ENCODE assay signal across 1 cellular context in the genomic region with DNA sequence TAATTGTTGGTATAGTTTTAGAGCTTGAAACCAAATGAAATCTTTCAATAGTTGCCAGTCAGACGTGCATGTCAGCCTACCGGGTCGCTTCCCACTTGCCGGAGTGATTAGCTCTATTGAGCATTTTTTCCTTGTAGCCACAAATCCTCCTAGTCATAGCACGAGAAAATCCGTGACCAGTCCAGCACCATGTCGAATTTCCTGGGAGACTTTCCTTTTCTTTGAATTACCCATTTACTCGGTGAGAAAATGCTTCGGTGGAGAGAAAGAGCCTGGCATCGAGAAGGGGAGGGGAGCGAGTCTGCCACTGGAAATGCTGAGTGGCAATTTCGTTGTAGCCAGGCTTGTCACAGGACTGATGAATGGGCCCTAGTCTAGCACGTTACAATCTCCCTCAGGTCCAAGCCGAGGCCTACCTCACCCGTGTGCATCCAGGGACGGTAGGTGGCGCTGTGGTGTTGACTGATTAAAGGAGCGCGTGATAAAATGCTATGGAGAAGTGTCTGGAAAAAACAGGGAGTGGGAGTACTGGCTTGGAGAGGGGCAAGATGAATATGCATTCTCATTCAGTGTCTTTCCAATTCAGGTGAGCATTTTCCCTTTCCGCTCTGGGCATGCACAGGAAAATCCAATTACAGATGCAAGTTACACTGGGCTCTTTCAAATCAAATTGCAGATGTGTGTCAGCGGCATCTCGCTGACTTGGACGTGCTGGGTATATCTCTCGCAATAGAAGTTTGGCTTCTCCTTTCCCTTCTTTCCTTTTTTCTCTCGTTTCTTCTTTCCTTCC.
TF ChIP-seq lines count a peak whose summit lies in the region.

No MANE protein-coding gene starts in this region.

TF ChIP-seq in K562, 482 proteins besides CTCF, POLR2A, EP300 and RAD21 (continued from another document and continues in another):
- TF ChIP-seq, protein P1, sequence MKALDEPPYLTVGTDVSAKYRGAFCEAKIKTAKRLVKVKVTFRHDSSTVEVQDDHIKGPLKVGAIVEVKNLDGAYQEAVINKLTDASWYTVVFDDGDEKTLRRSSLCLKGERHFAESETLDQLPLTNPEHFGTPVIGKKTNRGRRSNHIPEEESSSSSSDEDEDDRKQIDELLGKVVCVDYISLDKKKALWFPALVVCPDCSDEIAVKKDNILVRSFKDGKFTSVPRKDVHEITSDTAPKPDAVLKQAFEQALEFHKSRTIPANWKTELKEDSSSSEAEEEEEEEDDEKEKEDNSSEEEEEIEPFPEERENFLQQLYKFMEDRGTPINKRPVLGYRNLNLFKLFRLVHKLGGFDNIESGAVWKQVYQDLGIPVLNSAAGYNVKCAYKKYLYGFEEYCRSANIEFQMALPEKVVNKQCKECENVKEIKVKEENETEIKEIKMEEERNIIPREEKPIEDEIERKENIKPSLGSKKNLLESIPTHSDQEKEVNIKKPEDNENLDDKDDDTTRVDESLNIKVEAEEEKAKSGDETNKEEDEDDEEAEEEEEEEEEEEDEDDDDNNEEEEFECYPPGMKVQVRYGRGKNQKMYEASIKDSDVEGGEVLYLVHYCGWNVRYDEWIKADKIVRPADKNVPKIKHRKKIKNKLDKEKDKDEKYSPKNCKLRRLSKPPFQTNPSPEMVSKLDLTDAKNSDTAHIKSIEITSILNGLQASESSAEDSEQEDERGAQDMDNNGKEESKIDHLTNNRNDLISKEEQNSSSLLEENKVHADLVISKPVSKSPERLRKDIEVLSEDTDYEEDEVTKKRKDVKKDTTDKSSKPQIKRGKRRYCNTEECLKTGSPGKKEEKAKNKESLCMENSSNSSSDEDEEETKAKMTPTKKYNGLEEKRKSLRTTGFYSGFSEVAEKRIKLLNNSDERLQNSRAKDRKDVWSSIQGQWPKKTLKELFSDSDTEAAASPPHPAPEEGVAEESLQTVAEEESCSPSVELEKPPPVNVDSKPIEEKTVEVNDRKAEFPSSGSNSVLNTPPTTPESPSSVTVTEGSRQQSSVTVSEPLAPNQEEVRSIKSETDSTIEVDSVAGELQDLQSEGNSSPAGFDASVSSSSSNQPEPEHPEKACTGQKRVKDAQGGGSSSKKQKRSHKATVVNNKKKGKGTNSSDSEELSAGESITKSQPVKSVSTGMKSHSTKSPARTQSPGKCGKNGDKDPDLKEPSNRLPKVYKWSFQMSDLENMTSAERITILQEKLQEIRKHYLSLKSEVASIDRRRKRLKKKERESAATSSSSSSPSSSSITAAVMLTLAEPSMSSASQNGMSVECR (CRISPR knock-in tag; IDR thresholded peaks at IDR 0.05), result no peak
- TF ChIP-seq CC2D1A (IDR thresholded peaks at IDR 0.05), result peak; percentile 94
- TF ChIP-seq, protein P2, sequence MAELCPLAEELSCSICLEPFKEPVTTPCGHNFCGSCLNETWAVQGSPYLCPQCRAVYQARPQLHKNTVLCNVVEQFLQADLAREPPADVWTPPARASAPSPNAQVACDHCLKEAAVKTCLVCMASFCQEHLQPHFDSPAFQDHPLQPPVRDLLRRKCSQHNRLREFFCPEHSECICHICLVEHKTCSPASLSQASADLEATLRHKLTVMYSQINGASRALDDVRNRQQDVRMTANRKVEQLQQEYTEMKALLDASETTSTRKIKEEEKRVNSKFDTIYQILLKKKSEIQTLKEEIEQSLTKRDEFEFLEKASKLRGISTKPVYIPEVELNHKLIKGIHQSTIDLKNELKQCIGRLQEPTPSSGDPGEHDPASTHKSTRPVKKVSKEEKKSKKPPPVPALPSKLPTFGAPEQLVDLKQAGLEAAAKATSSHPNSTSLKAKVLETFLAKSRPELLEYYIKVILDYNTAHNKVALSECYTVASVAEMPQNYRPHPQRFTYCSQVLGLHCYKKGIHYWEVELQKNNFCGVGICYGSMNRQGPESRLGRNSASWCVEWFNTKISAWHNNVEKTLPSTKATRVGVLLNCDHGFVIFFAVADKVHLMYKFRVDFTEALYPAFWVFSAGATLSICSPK (IDR thresholded peaks at IDR 0.05; ENCODE audit: borderline replicate concordance), result no peak
- no peak for TF ChIP-seq ZNF133 (CRISPR knock-in tag; IDR thresholded peaks at IDR 0.05)
- TF ChIP-seq MAFG (tag; conservative IDR thresholded peaks at IDR 0.05), result peak; percentile 92
- peak; percentile 96 for TF ChIP-seq ZNF316 (IDR thresholded peaks at IDR 0.05)
- TF ChIP-seq TRIM24 (IDR thresholded peaks at IDR 0.05), result peak; percentile 49 to 58; a peak in 2 of 4 replicates
- peak; percentile 79 for TF ChIP-seq SOX6 (IDR thresholded peaks at IDR 0.05)
- TF ChIP-seq NCOA2 (IDR thresholded peaks at IDR 0.05; ENCODE audit: partially characterized antibody in 2 of 2), result no peak
- 0 out of 2 replicates have a peak, but pooled peaks have one; percentile 29 for TF ChIP-seq ZNF384 (IDR thresholded peaks at IDR 0.05; ENCODE audit: low read depth, low read length)
- TF ChIP-seq CTBP1 (IDR thresholded peaks at IDR 0.05; ENCODE audit: borderline replicate concordance), result peak; percentile 83
- 0 out of 2 replicates have a peak, but pooled peaks have one; percentile 34 for TF ChIP-seq NFRKB (IDR thresholded peaks at IDR 0.05; ENCODE audit: low read depth)
- TF ChIP-seq PHF8 (IDR thresholded peaks at IDR 0.05; ENCODE audit: borderline replicate concordance, low read length), result no peak
- TF ChIP-seq, protein P3, sequence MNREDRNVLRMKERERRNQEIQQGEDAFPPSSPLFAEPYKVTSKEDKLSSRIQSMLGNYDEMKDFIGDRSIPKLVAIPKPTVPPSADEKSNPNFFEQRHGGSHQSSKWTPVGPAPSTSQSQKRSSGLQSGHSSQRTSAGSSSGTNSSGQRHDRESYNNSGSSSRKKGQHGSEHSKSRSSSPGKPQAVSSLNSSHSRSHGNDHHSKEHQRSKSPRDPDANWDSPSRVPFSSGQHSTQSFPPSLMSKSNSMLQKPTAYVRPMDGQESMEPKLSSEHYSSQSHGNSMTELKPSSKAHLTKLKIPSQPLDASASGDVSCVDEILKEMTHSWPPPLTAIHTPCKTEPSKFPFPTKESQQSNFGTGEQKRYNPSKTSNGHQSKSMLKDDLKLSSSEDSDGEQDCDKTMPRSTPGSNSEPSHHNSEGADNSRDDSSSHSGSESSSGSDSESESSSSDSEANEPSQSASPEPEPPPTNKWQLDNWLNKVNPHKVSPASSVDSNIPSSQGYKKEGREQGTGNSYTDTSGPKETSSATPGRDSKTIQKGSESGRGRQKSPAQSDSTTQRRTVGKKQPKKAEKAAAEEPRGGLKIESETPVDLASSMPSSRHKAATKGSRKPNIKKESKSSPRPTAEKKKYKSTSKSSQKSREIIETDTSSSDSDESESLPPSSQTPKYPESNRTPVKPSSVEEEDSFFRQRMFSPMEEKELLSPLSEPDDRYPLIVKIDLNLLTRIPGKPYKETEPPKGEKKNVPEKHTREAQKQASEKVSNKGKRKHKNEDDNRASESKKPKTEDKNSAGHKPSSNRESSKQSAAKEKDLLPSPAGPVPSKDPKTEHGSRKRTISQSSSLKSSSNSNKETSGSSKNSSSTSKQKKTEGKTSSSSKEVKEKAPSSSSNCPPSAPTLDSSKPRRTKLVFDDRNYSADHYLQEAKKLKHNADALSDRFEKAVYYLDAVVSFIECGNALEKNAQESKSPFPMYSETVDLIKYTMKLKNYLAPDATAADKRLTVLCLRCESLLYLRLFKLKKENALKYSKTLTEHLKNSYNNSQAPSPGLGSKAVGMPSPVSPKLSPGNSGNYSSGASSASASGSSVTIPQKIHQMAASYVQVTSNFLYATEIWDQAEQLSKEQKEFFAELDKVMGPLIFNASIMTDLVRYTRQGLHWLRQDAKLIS (CRISPR knock-in tag; IDR thresholded peaks at IDR 0.05), result peak; percentile 51; the same call in 1 of the 2 replicates
- TF ChIP-seq ZBTB17 (CRISPR knock-in tag; IDR thresholded peaks at IDR 0.05), result no peak
- no peak for TF ChIP-seq CEBPG (CRISPR knock-in tag; IDR thresholded peaks at IDR 0.05)
- TF ChIP-seq CEBPG (tag; conservative IDR thresholded peaks at IDR 0.05 in 1 of 2, IDR thresholded peaks at IDR 0.05 in 1 of 2), result peak in 1 of 2 experiments; percentile 9; a peak in 1 of 4 replicates
- TF ChIP-seq, protein P4, sequence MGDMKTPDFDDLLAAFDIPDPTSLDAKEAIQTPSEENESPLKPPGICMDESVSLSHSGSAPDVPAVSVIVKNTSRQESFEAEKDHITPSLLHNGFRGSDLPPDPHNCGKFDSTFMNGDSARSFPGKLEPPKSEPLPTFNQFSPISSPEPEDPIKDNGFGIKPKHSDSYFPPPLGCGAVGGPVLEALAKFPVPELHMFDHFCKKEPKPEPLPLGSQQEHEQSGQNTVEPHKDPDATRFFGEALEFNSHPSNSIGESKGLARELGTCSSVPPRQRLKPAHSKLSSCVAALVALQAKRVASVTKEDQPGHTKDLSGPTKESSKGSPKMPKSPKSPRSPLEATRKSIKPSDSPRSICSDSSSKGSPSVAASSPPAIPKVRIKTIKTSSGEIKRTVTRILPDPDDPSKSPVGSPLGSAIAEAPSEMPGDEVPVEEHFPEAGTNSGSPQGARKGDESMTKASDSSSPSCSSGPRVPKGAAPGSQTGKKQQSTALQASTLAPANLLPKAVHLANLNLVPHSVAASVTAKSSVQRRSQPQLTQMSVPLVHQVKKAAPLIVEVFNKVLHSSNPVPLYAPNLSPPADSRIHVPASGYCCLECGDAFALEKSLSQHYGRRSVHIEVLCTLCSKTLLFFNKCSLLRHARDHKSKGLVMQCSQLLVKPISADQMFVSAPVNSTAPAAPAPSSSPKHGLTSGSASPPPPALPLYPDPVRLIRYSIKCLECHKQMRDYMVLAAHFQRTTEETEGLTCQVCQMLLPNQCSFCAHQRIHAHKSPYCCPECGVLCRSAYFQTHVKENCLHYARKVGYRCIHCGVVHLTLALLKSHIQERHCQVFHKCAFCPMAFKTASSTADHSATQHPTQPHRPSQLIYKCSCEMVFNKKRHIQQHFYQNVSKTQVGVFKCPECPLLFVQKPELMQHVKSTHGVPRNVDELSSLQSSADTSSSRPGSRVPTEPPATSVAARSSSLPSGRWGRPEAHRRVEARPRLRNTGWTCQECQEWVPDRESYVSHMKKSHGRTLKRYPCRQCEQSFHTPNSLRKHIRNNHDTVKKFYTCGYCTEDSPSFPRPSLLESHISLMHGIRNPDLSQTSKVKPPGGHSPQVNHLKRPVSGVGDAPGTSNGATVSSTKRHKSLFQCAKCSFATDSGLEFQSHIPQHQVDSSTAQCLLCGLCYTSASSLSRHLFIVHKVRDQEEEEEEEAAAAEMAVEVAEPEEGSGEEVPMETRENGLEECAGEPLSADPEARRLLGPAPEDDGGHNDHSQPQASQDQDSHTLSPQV (IDR thresholded peaks at IDR 0.05), result 0 out of 2 replicates have a peak, but pooled peaks have one; percentile 50
- TF ChIP-seq FOXJ2 (tag; IDR thresholded peaks at IDR 0.05), result no peak
- TF ChIP-seq, protein P5, sequence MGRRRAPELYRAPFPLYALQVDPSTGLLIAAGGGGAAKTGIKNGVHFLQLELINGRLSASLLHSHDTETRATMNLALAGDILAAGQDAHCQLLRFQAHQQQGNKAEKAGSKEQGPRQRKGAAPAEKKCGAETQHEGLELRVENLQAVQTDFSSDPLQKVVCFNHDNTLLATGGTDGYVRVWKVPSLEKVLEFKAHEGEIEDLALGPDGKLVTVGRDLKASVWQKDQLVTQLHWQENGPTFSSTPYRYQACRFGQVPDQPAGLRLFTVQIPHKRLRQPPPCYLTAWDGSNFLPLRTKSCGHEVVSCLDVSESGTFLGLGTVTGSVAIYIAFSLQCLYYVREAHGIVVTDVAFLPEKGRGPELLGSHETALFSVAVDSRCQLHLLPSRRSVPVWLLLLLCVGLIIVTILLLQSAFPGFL (CRISPR knock-in tag; IDR thresholded peaks at IDR 0.05), result no peak
- no peak for TF ChIP-seq ZKSCAN8 (CRISPR knock-in tag; IDR thresholded peaks at IDR 0.05)
- peak; percentile 27; the same call in 1 of the 2 replicates for TF ChIP-seq TAL1 (IDR thresholded peaks at IDR 0.05)
- peak; percentile 53 for TF ChIP-seq SMARCE1 (IDR thresholded peaks at IDR 0.05)
- TF ChIP-seq, protein P6, sequence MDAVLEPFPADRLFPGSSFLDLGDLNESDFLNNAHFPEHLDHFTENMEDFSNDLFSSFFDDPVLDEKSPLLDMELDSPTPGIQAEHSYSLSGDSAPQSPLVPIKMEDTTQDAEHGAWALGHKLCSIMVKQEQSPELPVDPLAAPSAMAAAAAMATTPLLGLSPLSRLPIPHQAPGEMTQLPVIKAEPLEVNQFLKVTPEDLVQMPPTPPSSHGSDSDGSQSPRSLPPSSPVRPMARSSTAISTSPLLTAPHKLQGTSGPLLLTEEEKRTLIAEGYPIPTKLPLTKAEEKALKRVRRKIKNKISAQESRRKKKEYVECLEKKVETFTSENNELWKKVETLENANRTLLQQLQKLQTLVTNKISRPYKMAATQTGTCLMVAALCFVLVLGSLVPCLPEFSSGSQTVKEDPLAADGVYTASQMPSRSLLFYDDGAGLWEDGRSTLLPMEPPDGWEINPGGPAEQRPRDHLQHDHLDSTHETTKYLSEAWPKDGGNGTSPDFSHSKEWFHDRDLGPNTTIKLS (IDR thresholded peaks at IDR 0.05; ENCODE audit: borderline replicate concordance, low read depth), result peak; percentile 51; the same call in 1 of the 2 replicates
- TF ChIP-seq BCL6 (CRISPR knock-in tag; IDR thresholded peaks at IDR 0.05), result no peak
- TF ChIP-seq SMARCB1 (IDR thresholded peaks at IDR 0.05; ENCODE audit: insufficient read length, low read depth), result no peak
- TF ChIP-seq, protein P7, sequence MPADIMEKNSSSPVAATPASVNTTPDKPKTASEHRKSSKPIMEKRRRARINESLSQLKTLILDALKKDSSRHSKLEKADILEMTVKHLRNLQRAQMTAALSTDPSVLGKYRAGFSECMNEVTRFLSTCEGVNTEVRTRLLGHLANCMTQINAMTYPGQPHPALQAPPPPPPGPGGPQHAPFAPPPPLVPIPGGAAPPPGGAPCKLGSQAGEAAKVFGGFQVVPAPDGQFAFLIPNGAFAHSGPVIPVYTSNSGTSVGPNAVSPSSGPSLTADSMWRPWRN (IDR thresholded peaks at IDR 0.05; ENCODE audit: low read depth), result no peak
- no peak for TF ChIP-seq NCOA6 (IDR thresholded peaks at IDR 0.05)
- TF ChIP-seq MTA3 (IDR thresholded peaks at IDR 0.05; ENCODE audit: borderline replicate concordance), result peak; percentile 64; the same call in 1 of the 2 replicates
- TF ChIP-seq ZNF174 (CRISPR knock-in tag; IDR thresholded peaks at IDR 0.05), result no peak
- TF ChIP-seq DACH1 (IDR thresholded peaks at IDR 0.05; ENCODE audit: partially characterized antibody), result no peak
- TF ChIP-seq MYC (IDR thresholded peaks at IDR 0.05; ENCODE audit: low read depth, low read length), result peak; percentile 83
- no peak for TF ChIP-seq MYC (CRISPR knock-in tag; IDR thresholded peaks at IDR 0.05; ENCODE audit: borderline replicate concordance, low read depth)
- TF ChIP-seq, protein P8, sequence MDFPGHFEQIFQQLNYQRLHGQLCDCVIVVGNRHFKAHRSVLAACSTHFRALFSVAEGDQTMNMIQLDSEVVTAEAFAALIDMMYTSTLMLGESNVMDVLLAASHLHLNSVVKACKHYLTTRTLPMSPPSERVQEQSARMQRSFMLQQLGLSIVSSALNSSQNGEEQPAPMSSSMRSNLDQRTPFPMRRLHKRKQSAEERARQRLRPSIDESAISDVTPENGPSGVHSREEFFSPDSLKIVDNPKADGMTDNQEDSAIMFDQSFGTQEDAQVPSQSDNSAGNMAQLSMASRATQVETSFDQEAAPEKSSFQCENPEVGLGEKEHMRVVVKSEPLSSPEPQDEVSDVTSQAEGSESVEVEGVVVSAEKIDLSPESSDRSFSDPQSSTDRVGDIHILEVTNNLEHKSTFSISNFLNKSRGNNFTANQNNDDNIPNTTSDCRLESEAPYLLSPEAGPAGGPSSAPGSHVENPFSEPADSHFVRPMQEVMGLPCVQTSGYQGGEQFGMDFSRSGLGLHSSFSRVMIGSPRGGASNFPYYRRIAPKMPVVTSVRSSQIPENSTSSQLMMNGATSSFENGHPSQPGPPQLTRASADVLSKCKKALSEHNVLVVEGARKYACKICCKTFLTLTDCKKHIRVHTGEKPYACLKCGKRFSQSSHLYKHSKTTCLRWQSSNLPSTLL (IDR thresholded peaks at IDR 0.05), result no peak
- TF ChIP-seq MYNN (IDR thresholded peaks at IDR 0.05), result no peak
- no peak for TF ChIP-seq MYNN (CRISPR knock-in tag; IDR thresholded peaks at IDR 0.05)
- peak; percentile 95 for TF ChIP-seq C11orf30 (IDR thresholded peaks at IDR 0.05; ENCODE audit: low read depth)
- TF ChIP-seq OTX1 (CRISPR knock-in tag; IDR thresholded peaks at IDR 0.05), result no peak
- TF ChIP-seq SMAD1 (IDR thresholded peaks at IDR 0.05; ENCODE audit: low read depth, low read length, partially characterized antibody), result no peak
- TF ChIP-seq ZNF766 (CRISPR knock-in tag; conservative IDR thresholded peaks at IDR 0.05), result peak; percentile 55; the same call in 1 of the 2 replicates
